In genomic region chr1:214605933-214606925, GRCh38 we compare ENCODE assay signal across 9 cellular contexts. TPM values are rescaled to one million over a fixed set of nuclear protein-coding genes. Genes with fewer than 3 reads are reported as not detected.
DNase-seq lines count a peak whose midpoint lies in the region; ATAC-seq, FAIRE-seq and TF ChIP-seq lines count a peak whose summit lies in the region.
"Not testable (repeated sequence)": the region's sequence is repeated elsewhere in the genome, so short reads cannot be mapped to it uniquely, and the experiment has no call there.
"Had no signal": no experiment of that assay in that cellular context is flagged by ENCODE, and none has a peak within 500 bp of the region (broad histone marks: within the 10 kb centered on the region; RNA-seq: fewer than 3 reads in every experiment).

No MANE protein-coding gene starts in this region.

- peaks cover 12% of the 10 kb centered on the region for H3K36me3 Mint-ChIP-seq in central memory CD8-positive, alpha-beta T cell (ENCODE audit: insufficient read depth)

- H3F3A ChIP-seq in Loucy (ENCODE audit: low read depth) = not testable (repeated sequence)

- not testable (repeated sequence) for H4K12ac ChIP-seq in trophoblast cell (ENCODE audit: low read depth, low read length)

- H3K79me1 ChIP-seq in trophoblast cell (ENCODE audit: low read length) = not testable (repeated sequence)

- H3K27me3 Mint-ChIP-seq in central memory CD8-positive, alpha-beta T cell = not testable (repeated sequence)

- not testable (repeated sequence) for H2BK120ac ChIP-seq in trophoblast cell (ENCODE audit: insufficient read depth, low read length, poor library complexity)

- not testable (repeated sequence) for ATAC-seq in K562; central memory CD8-positive, alpha-beta T cell (replicated peaks; ENCODE audit: extremely low read depth, poor library complexity, severe bottlenecking)

- in situ Hi-C loops in K562 (cut with MboI) = not testable (repeated sequence)

- H3K4me1 Mint-ChIP-seq in central memory CD8-positive, alpha-beta T cell = peaks cover 11% of the 10 kb centered on the region

- not testable (repeated sequence) for TF ChIP-seq CTCF in Loucy (conservative IDR thresholded peaks at IDR 0.05; ENCODE audit: low read length); RWPE1 (conservative IDR thresholded peaks at IDR 0.05; ENCODE audit: low read depth); WERI-Rb-1 (IDR thresholded peaks at IDR 0.05; ENCODE audit: low read depth, low read length); K562 (IDR thresholded peaks at IDR 0.05 in 2 of 3, conservative IDR thresholded peaks at IDR 0.05 in 1 of 3; ENCODE audit: insufficient read depth in 2 of 3, low read depth in 1 of 3, low read length in 3 of 3)

- peak overlapping the region; percentile 56 for H3K4ac ChIP-seq in trophoblast cell (ENCODE audit: low read depth, low read length)

- H3K4me2 ChIP-seq in Loucy (ENCODE audit: low read depth, low read length, poor library complexity, severe bottlenecking) = peak overlapping the region; percentile 96
- not testable (repeated sequence) for H3K4me2 ChIP-seq in K562 (ENCODE audit: insufficient read depth, low read length); trophoblast cell (ENCODE audit: low read length)

- H2BK12ac ChIP-seq in trophoblast cell (ENCODE audit: low read length) = not testable (repeated sequence)

- H3K27ac Mint-ChIP-seq in central memory CD8-positive, alpha-beta T cell (ENCODE audit: low read depth) = peak overlapping the region; percentile 35

- intact Hi-C loops in K562 (cut with micrococcal nuclease) = not testable (repeated sequence)

- BruUV-seq in K562 (replicated peaks; lab: Mats Ljungman, UMichigan) = not testable (repeated sequence)

- peaks cover 87% of the 10 kb centered on the region for H3K79me2 ChIP-seq in Loucy (ENCODE audit: insufficient read depth, low read length)
- H3K79me2 ChIP-seq in K562 (ENCODE audit: control insufficient read depth, insufficient read depth, low read length) = peaks cover 74% of the 10 kb centered on the region
- H3K79me2 ChIP-seq in trophoblast cell (ENCODE audit: control insufficient read depth, insufficient read depth, low read length, poor library complexity) = peaks cover 18% of the 10 kb centered on the region

- H2BK5ac ChIP-seq in trophoblast cell (ENCODE audit: low read depth, low read length, poor library complexity) = not testable (repeated sequence)

- not testable (repeated sequence) for H3K23ac ChIP-seq in trophoblast cell (ENCODE audit: low read length)

- H3K36me3 ChIP-seq in H7 (replicated peaks; ENCODE audit: control insufficient read depth, insufficient read depth, low read length); Loucy (ENCODE audit: insufficient read depth, low read length); trophoblast cell (ENCODE audit: control insufficient read depth in 1 of 2, insufficient read depth in 2 of 2, low read length in 2 of 2): not testable (repeated sequence)
- peaks cover 30% of the 10 kb centered on the region for H3K36me3 ChIP-seq in WERI-Rb-1
- peaks cover 28% of the 10 kb centered on the region for H3K36me3 ChIP-seq in K562 (ENCODE audit: control insufficient read depth, insufficient read depth, low read length)

- not testable (repeated sequence) for H3K9me2 ChIP-seq in Loucy (replicated peaks; ENCODE audit: low read depth, low read length)

- FAIRE-seq in K562 (lab: Jason Lieb, UNC) = not testable (repeated sequence)

- not testable (repeated sequence) for H3K14ac ChIP-seq in trophoblast cell (ENCODE audit: low read length)

- not testable (repeated sequence) for H2AFZ ChIP-seq in Loucy (ENCODE audit: low read length); K562 (ENCODE audit: low read depth, low read length); trophoblast cell (ENCODE audit: insufficient read depth, low read length, poor library complexity)

- not testable (repeated sequence) for H2AK5ac ChIP-seq in trophoblast cell (ENCODE audit: low read length)

- TF ChIP-seq EP300 in K562 (IDR thresholded peaks at IDR 0.05; ENCODE audit: low read length) = not testable (repeated sequence)

- peaks cover 32% of the 10 kb centered on the region for H3K4me1 ChIP-seq in Loucy (ENCODE audit: insufficient read depth, low read length, poor library complexity, severe bottlenecking)
- H3K4me1 ChIP-seq in K562 (replicated peaks in 1 of 2; ENCODE audit: control insufficient read depth in 2 of 2, insufficient read depth in 2 of 2, low read length in 2 of 2) = peaks cover 9 to 14% of the 10 kb centered on the region in 2 experiments; a peak in 3 of 5 replicates
- H3K4me1 ChIP-seq in trophoblast cell (ENCODE audit: control insufficient read depth in 1 of 2, insufficient read depth in 2 of 2, low read length in 2 of 2) = not testable (repeated sequence)

- 86% methylated on average over 40 of the region's 63 CpGs for WGBS in K562 (ENCODE audit: insufficient coverage, low coverage, missing lambda C conversion rate)
- WGBS in trophoblast cell (ENCODE audit: extremely low coverage, insufficient coverage, insufficient read length) = no CpG with 5 or more reads among the region's 63 CpGs

- not testable (repeated sequence) for H3K18ac ChIP-seq in trophoblast cell (ENCODE audit: low read length)

- peak; percentile 19 for DNase-seq in H7
- not testable (repeated sequence) for DNase-seq in RWPE1 (ENCODE audit: low spot score); K562 (ENCODE audit: extremely low read depth in 1 of 4, low spot score in 3 of 4); central memory CD8-positive, alpha-beta T cell (ENCODE audit: low spot score in 2 of 2); trophoblast cell
- peak; percentile 9 for DNase-seq in WERI-Rb-1

- not testable (repeated sequence) for H3K9ac ChIP-seq in Loucy (ENCODE audit: low read depth, low read length, poor library complexity, severe bottlenecking); K562 (ENCODE audit: insufficient read depth in 1 of 2, low read depth in 2 of 2, low read length in 2 of 2); trophoblast cell (ENCODE audit: low read length)

- CTCF ChIA-PET in RWPE1 (lab: Yijun Ruan, JAX) = interaction anchor here (0.6 kb wide), 1 partner anchor 21 kb away, joined by 3 read pairs; no protein-coding TSS in a partner anchor
- CTCF ChIA-PET in K562 (lab: Yijun Ruan, JAX; ENCODE audit: low intra/inter-chr PET ratio) = not testable (repeated sequence)

- POLR2A ChIA-PET in RWPE1 (lab: Yijun Ruan, JAX; ENCODE audit: low non-redundant PET) = not testable (repeated sequence)
- POLR2A ChIA-PET in K562 (lab: Yijun Ruan, JAX) = interaction anchor here (1.7 kb wide), 1 partner anchor 8 kb away, joined by 5 read pairs; no protein-coding TSS in a partner anchor

- not testable (repeated sequence) for TF ChIP-seq POLR2A in K562 (conservative IDR thresholded peaks at IDR 0.05)

- H3K4me3 Mint-ChIP-seq in central memory CD8-positive, alpha-beta T cell = not testable (repeated sequence)

- peak overlapping the region; percentile 32; the same call in 1 of the 2 replicates for H3K27ac ChIP-seq in RWPE1
- H3K27ac ChIP-seq in WERI-Rb-1; K562 (ENCODE audit: extremely low read depth, low read depth, low read length); trophoblast cell (ENCODE audit: low read depth, low read length): not testable (repeated sequence)

- not testable (repeated sequence) for TF ChIP-seq RAD21 in K562 (CRISPR knock-in tag; conservative IDR thresholded peaks at IDR 0.05 in 1 of 2, IDR thresholded peaks at IDR 0.05 in 1 of 2)

- not testable (repeated sequence) for H3K27me3 ChIP-seq in H7 (ENCODE audit: control insufficient read depth, insufficient read depth, low read length); Loucy (ENCODE audit: insufficient read depth, low read length, poor library complexity, severe bottlenecking); WERI-Rb-1 (ENCODE audit: insufficient read depth, low read depth, severe bottlenecking); K562 (ENCODE audit: control insufficient read depth in 2 of 2, insufficient read depth in 2 of 2, low read length in 2 of 2); trophoblast cell (ENCODE audit: insufficient read depth, low read length)

- not testable (repeated sequence) for H3K4me3 ChIP-seq in H7 (ENCODE audit: insufficient read depth, low read depth, low read length); Loucy (ENCODE audit: low read length, poor library complexity, severe bottlenecking); WERI-Rb-1 (ENCODE audit: low read depth, low read length); K562; trophoblast cell (ENCODE audit: low read depth, low read length)

- not testable (repeated sequence) for H4K91ac ChIP-seq in trophoblast cell (ENCODE audit: low read depth, low read length)

- H3K9me1 ChIP-seq in K562 (ENCODE audit: control insufficient read depth, insufficient read depth, low read length) = not testable (repeated sequence)

- H3K9me3 ChIP-seq in Loucy (ENCODE audit: insufficient read depth, low read depth, low read length); WERI-Rb-1 (ENCODE audit: severe bottlenecking); K562 (replicated peaks; ENCODE audit: control insufficient read depth, insufficient read depth, low read depth, low read length); trophoblast cell (ENCODE audit: insufficient read depth, low read depth, low read length): not testable (repeated sequence)

- peaks cover 20% of the 10 kb centered on the region for H4K20me1 ChIP-seq in Loucy (ENCODE audit: insufficient read depth, low read length, poor library complexity, severe bottlenecking)
- H4K20me1 ChIP-seq in K562 (replicated peaks; ENCODE audit: control insufficient read depth, insufficient read depth, low read length) = not testable (repeated sequence)

- not testable (repeated sequence) for H4K8ac ChIP-seq in trophoblast cell (ENCODE audit: low read depth, low read length)

- H3K9me3 Mint-ChIP-seq in central memory CD8-positive, alpha-beta T cell = not testable (repeated sequence)

RNA-seq across cellular contexts. Expression of gene CENPF, which starts 3.2 kb away (rescaled TPM):
- total RNA-seq in H7 (2014; rRNA removed; shearing (Covaris generic)) = 76.7 and 167 TPM in 2 replicates
- 21.7 and 130 TPM in 2 replicates for total RNA-seq in K562 (2011; cell fraction: chromatin; rRNA removed; ENCODE audit: low replicate concordance)
- total RNA-seq in K562 (2011; cell fraction: nucleolus; rRNA removed) = 11.8 and 20.9 TPM in 2 replicates
- 40.8 and 50.3 TPM in 2 replicates for total RNA-seq in K562 (2011; cell fraction: nucleoplasm; rRNA removed)
- total RNA-seq in K562 (2014; rRNA removed) (76.9 and 91.6 TPM in 2 replicates), K562 (2014; rRNA removed; fragmentation: Illumina TruSeq; extraction: Trizol) (180 and 214 TPM in 2 replicates), K562 (2015; rRNA removed; fragmentation: Illumina TruSeq; extraction: Trizol) (142 and 153 TPM in 2 replicates), K562 (2021) (98.2 and 102 TPM in 2 replicates)
- polyA plus RNA-seq in K562 (2011; rRNA removed) (46.4 and 64.5 TPM in 2 replicates), K562 (2014; fragmentation: Illumina TruSeq; extraction: Trizol) (118 TPM in 2 replicates), K562 (2014; fragmentation: Nextera tagmentation; extraction: Ambion mirVana) (10 to 100 TPM; 50.6 to 92.6 TPM), K562 (2014; rRNA removed) (54.1 and 98.3 TPM in 2 replicates)
- polyA plus RNA-seq in K562 (2011; cell fraction: cytosol; rRNA removed) = 8.8 and 16.0 TPM in 2 replicates
- polyA plus RNA-seq in K562 (2011; cell fraction: nucleus; rRNA removed) = 52.2 and 53.8 TPM in 2 replicates
- 48.5 and 70.8 TPM in 2 replicates for polyA plus RNA-seq in K562 (2012)
- 99.3 and 119 TPM in 2 replicates for polyA minus RNA-seq in K562 (2011; rRNA and poly(A)+ RNA removed)
- polyA minus RNA-seq in K562 (2011; cell fraction: cytosol; rRNA and poly(A)+ RNA removed) = 46.6 and 50.8 TPM in 2 replicates
- 35.7 and 70.4 TPM in 2 replicates for polyA minus RNA-seq in K562 (2011; cell fraction: nucleus; rRNA and poly(A)+ RNA removed)
- 38.9 and 49.2 TPM in 2 replicates for polyA plus RNA-seq in trophoblast cell (2013)

RNA-seq across cellular contexts. Expression of gene PTPN14, which starts 54.8 kb away (rescaled TPM):
- 15.7 and 21.3 TPM in 2 replicates for total RNA-seq in H7 (2014; rRNA removed; shearing (Covaris generic))
- not detected in 2 replicates for total RNA-seq in K562 (2011; cell fraction: chromatin; rRNA removed; ENCODE audit: low replicate concordance)
- total RNA-seq in K562 (2011; cell fraction: nucleolus; rRNA removed) = not detected in 2 replicates
- total RNA-seq in K562 (2011; cell fraction: nucleoplasm; rRNA removed) = 0.08 TPM in 1 of 2 replicates, not detected in the other
- total RNA-seq in K562 (2014; rRNA removed) = not detected in 2 replicates
- total RNA-seq in K562 (2014; rRNA removed; fragmentation: Illumina TruSeq; extraction: Trizol) = not detected in 2 replicates
- not detected in 2 replicates for total RNA-seq in K562 (2015; rRNA removed; fragmentation: Illumina TruSeq; extraction: Trizol)
- 0.29 TPM in 2 replicates for total RNA-seq in K562 (2021)
- 0.03 TPM in 1 of 2 replicates, not detected in the other for polyA plus RNA-seq in K562 (2011; rRNA removed)
- under 0.01 and 0.03 TPM in 2 replicates for polyA plus RNA-seq in K562 (2011; cell fraction: cytosol; rRNA removed)
- polyA plus RNA-seq in K562 (2011; cell fraction: nucleus; rRNA removed) = 0.03 TPM in 1 of 2 replicates, not detected in the other
- polyA plus RNA-seq in K562 (2012) = 0.04 and 0.11 TPM in 2 replicates
- polyA plus RNA-seq in K562 (2014; fragmentation: Illumina TruSeq; extraction: Trizol) = not detected in 2 replicates
- polyA plus RNA-seq in K562 (2014; fragmentation: Nextera tagmentation; extraction: Ambion mirVana) = under 1 TPM in 1 of 2 experiments, not detected in 1; 0.01 TPM
- polyA plus RNA-seq in K562 (2014; rRNA removed) = 0.04 TPM in 1 of 2 replicates, not detected in the other
- under 0.01 and 0.03 TPM in 2 replicates for polyA minus RNA-seq in K562 (2011; rRNA and poly(A)+ RNA removed)
- polyA minus RNA-seq in K562 (2011; cell fraction: cytosol; rRNA and poly(A)+ RNA removed) = not detected in 2 replicates
- polyA minus RNA-seq in K562 (2011; cell fraction: nucleus; rRNA and poly(A)+ RNA removed) = not detected in 2 replicates
- polyA plus RNA-seq in trophoblast cell (2013) = 40.3 and 40.4 TPM in 2 replicates
- total RNA-seq: B cell; CD8-positive, alpha-beta T cell had no signal

Comparison
In these comparisons a context has a peak if more than half of its experiments do, and no peak if none do; other contexts are left out.
1. RNA of gene PTPN14, which starts 54.8 kb away (total RNA-seq): 15.7 to 21.3 TPM in H7; 0.08 to 0.29 TPM in K562; every median in the first group is over 10 times any median in the second.